In genomic region chr2:6941299-6942046, GRCh38 we compare ENCODE assay signal across 1 cellular context.
TF ChIP-seq lines count a peak whose summit lies in the region.

No MANE protein-coding gene starts in this region.

TF ChIP-seq in H1, 55 proteins besides CTCF, POLR2A, EP300 and RAD21:
- TF ChIP-seq JUN (IDR thresholded peaks at IDR 0.05; ENCODE audit: low read depth, low read length) = no peak
- TF ChIP-seq ASH2L (IDR thresholded peaks at IDR 0.05; ENCODE audit: low read length) = no peak
